14 cellular contexts compared by ENCODE assay signal in genomic region chr14:51462182-51462581, GRCh38.
"Had no signal": no experiment of that assay in that cellular context is flagged by ENCODE, and none has a peak within 500 bp of the region (broad histone marks: within the 10 kb centered on the region; RNA-seq: fewer than 3 reads in every experiment).

No MANE protein-coding gene starts in this region.

- H3K4me3 ChIP-seq: heart right ventricle, left ventricle myocardium inferior, smooth muscle cell, tibial nerve had no signal

- ATAC-seq: heart right ventricle; stimulated activated effector memory CD8-positive, alpha-beta T cell treated with anti-CD3 and anti-CD28 coated beads, Interleukin-12 subunit alpha, Interleukin-12 subunit beta, amount 100 ng/mL, for 72 hours had no signal

- H3K4me1 ChIP-seq: heart right ventricle, left ventricle myocardium inferior, parathyroid adenoma, tibial nerve had no signal

- H3K27me3 ChIP-seq: heart right ventricle, tibial nerve had no signal

- H3K9me3 ChIP-seq: heart right ventricle, left ventricle myocardium inferior, tibial nerve had no signal

- H3K27ac ChIP-seq: heart right ventricle, left ventricle myocardium inferior, parathyroid adenoma, tibial nerve had no signal

- DNase-seq: activated B cell treated with CpG ODN at 0.5 μM for 24 hours; activated CD4-positive, alpha-beta T cell treated with anti-CD3 and anti-CD28 coated beads, Interleukin-2, amount 10 ng/mL, durations not matched to agents 7 days and 5 days; activated effector memory CD4-positive, alpha-beta T cell treated with Interleukin-2 at 50 U/mL for 16 hours; activated T-cell treated with anti-CD3 and anti-CD28 coated beads, Interleukin-2, amount 50 U/mL, for 24 hours; heart right ventricle; islet precursor cell; left ventricle myocardium inferior; midbrain; naive B cell; T-helper 2 cell had no signal

- H3K36me3 ChIP-seq: heart right ventricle, left ventricle myocardium inferior, tibial nerve had no signal
